ENCODE assay signal across 17 cellular contexts in genomic region chr1:92956254-92956653, GRCh38. TPM values are rescaled to one million over a fixed set of nuclear protein-coding genes. Genes with fewer than 3 reads are reported as not detected.
DNase-seq lines count a peak whose midpoint lies in the region; ATAC-seq and TF ChIP-seq lines count a peak whose summit lies in the region.
"Had no signal": no experiment of that assay in that cellular context is flagged by ENCODE, and none has a peak within 500 bp of the region (broad histone marks: within the 10 kb centered on the region; RNA-seq: fewer than 3 reads in every experiment).

No MANE protein-coding gene starts in this region.

- no peak overlapping the region for H3K4me3 ChIP-seq in CD4-positive, alpha-beta memory T cell (ENCODE audit: low read length in 2 of 2)
- no peak overlapping the region for H3K4me3 ChIP-seq in mucosa of rectum (ENCODE audit: low read length in 2 of 2)
- no peak overlapping the region for H3K4me3 ChIP-seq in body of pancreas
- H3K4me3 ChIP-seq: BLaER1 treated with 17β-estradiol and CSF1 and Interleukin-3, amounts not matched to agents 10 nM and 100 nM; prostate gland; vagina had no signal

- peaks cover 0 to 2% (median 0%) of the 10 kb centered on the region in 8 donors for H3K9me3 Mint-ChIP-seq in CD4-positive, alpha-beta memory T cell
- H3K9me3 Mint-ChIP-seq in IgD-negative memory B cell (no peaks in the 10 kb centered on the region), activated B cell treated with CpG ODN at 0.5 μM for 24 hours (no peaks in the 10 kb centered on the region)

- peaks cover 0 to 7% of the 10 kb centered on the region in 2 donors for H3K36me3 Mint-ChIP-seq in CD4-positive, alpha-beta memory T cell
- H3K36me3 Mint-ChIP-seq in IgD-negative memory B cell (peaks cover 4% of the 10 kb centered on the region), activated B cell treated with CpG ODN at 0.5 μM for 24 hours (ENCODE audit: low read depth) (peaks cover 20% of the 10 kb centered on the region)

- peaks cover 78% of the 10 kb centered on the region for H3K4me1 ChIP-seq in CD4-positive, alpha-beta memory T cell (ENCODE audit: insufficient read depth, low read length)
- H3K4me1 ChIP-seq in mucosa of rectum (ENCODE audit: control insufficient read depth in 2 of 2, insufficient read depth in 2 of 2, low read length in 2 of 2) (peaks cover 13 to 33% of the 10 kb centered on the region in 2 donors), body of pancreas (no peaks in the 10 kb centered on the region)
- H3K4me1 ChIP-seq: prostate gland had no signal

- peak overlapping the region in 6 of 8 donors; percentile 1 to 61 (median 48) for H3K4me3 Mint-ChIP-seq in CD4-positive, alpha-beta memory T cell
- H3K4me3 Mint-ChIP-seq in IgD-negative memory B cell: peak overlapping the region in 3 of 4 donors; percentile 63 to 87 (median 77)
- H3K4me3 Mint-ChIP-seq in activated B cell treated with CpG ODN at 0.5 μM for 24 hours: peak overlapping the region; percentile 15

- H3K27ac ChIP-seq in CD4-positive, alpha-beta memory T cell (ENCODE audit: low read depth, low read length): peak overlapping the region; percentile 20
- H3K27ac ChIP-seq in mucosa of rectum (ENCODE audit: low read depth in 2 of 2, low read length in 2 of 2): peak overlapping the region; percentile 34 to 46
- H3K27ac ChIP-seq in body of pancreas: no peak overlapping the region
- H3K27ac ChIP-seq: BLaER1 treated with 17β-estradiol and CSF1 and Interleukin-3, amounts not matched to agents 10 nM and 100 nM; brain microvascular endothelial cell; foreskin keratinocyte; prostate gland; vagina had no signal

- no peaks in the 10 kb centered on the region for H3K9me3 ChIP-seq in CD4-positive, alpha-beta memory T cell (ENCODE audit: control insufficient read depth in 1 of 2, low read length in 2 of 2)
- no peaks in the 10 kb centered on the region for H3K9me3 ChIP-seq in mucosa of rectum (ENCODE audit: control insufficient read depth in 2 of 2, low read length in 2 of 2)
- H3K9me3 ChIP-seq in body of pancreas: no peaks in the 10 kb centered on the region
- H3K9me3 ChIP-seq: BLaER1 treated with 17β-estradiol and CSF1 and Interleukin-3, amounts not matched to agents 10 nM and 100 nM; prostate gland; vagina had no signal

- H3K27me3 ChIP-seq in CD4-positive, alpha-beta memory T cell (ENCODE audit: insufficient read depth, low read length): no peaks in the 10 kb centered on the region
- H3K27me3 ChIP-seq in mucosa of rectum (ENCODE audit: control insufficient read depth in 2 of 2, insufficient read depth in 2 of 2, low read length in 2 of 2): no peaks in the 10 kb centered on the region
- no peaks in the 10 kb centered on the region for H3K27me3 ChIP-seq in body of pancreas
- H3K27me3 ChIP-seq: BLaER1 treated with 17β-estradiol and CSF1 and Interleukin-3, amounts not matched to agents 10 nM and 100 nM; brain microvascular endothelial cell; foreskin keratinocyte; vagina had no signal

- TF ChIP-seq CTCF in activated B cell treated with CpG ODN at 0.5 μM for 24 hours (IDR thresholded peaks at IDR 0.05) (no peak), body of pancreas (IDR thresholded peaks at IDR 0.05) (no peak)

- H3K27me3 Mint-ChIP-seq in CD4-positive, alpha-beta memory T cell: no peaks in the 10 kb centered on the region
- no peaks in the 10 kb centered on the region for H3K27me3 Mint-ChIP-seq in IgD-negative memory B cell
- H3K27me3 Mint-ChIP-seq in activated B cell treated with CpG ODN at 0.5 μM for 24 hours: no peaks in the 10 kb centered on the region

- no peak for DNase-seq in CD4-positive, alpha-beta memory T cell
- no peak for DNase-seq in activated B cell treated with CpG ODN at 0.5 μM for 24 hours
- DNase-seq in body of pancreas: no peak
- DNase-seq: activated effector memory CD4-positive, alpha-beta T cell treated with anti-CD3 and anti-CD28 coated beads, Interleukin-2, amount 50 U/mL, for 16 hours; brain microvascular endothelial cell; foreskin keratinocyte; midbrain; PC-3; SW 1271 had no signal

- CTCF ChIA-PET in CD4-positive, alpha-beta memory T cell (lab: Charles Lee; ENCODE audit: partially characterized antibody): interaction anchor here (1.0 to 12.3 kb wide), 10 partner anchors 8 to 124 kb away, joined by 3 to 263 read pairs (median 5); partner anchors contain the start of gene RPL5
- CTCF ChIA-PET in activated B cell treated with CpG ODN at 0.5 μM for 24 hours (lab: Charles Lee): interaction anchor here (0.9 to 8.7 kb wide), 2 partner anchors 8 to 37 kb away, joined by 3 to 199 read pairs; no protein-coding TSS in a partner anchor

- H3K9ac ChIP-seq in mucosa of rectum (ENCODE audit: low read depth in 1 of 2, low read length in 2 of 2): no peak overlapping the region
- H3K9ac ChIP-seq: BLaER1 treated with 17β-estradiol and CSF1 and Interleukin-3, amounts not matched to agents 10 nM and 100 nM had no signal

- POLR2A ChIA-PET in CD4-positive, alpha-beta memory T cell (lab: Charles Lee; ENCODE audit: partially characterized antibody): interaction anchor here (1.5 to 6.7 kb wide), 3 partner anchors 9 to 124 kb away, joined by 3 to 47 read pairs (median 5); partner anchors contain the start of gene RPL5
- POLR2A ChIA-PET in activated B cell treated with CpG ODN at 0.5 μM for 24 hours (lab: Charles Lee): interaction anchor here (0.5 to 1.7 kb wide), 3 partner anchors 19 to 29 kb away, joined by 3 to 4 read pairs (median 3); no protein-coding TSS in a partner anchor

- no peaks in the 10 kb centered on the region for H3K36me3 ChIP-seq in CD4-positive, alpha-beta memory T cell (ENCODE audit: insufficient read depth, low read length)
- H3K36me3 ChIP-seq in mucosa of rectum (ENCODE audit: control insufficient read depth in 2 of 2, insufficient read depth in 2 of 2, low read length in 2 of 2): no peaks in the 10 kb centered on the region
- H3K36me3 ChIP-seq in body of pancreas (replicated peaks in 1 of 2; ENCODE audit: insufficient read depth in 1 of 2, low read depth in 2 of 2): no peaks in the 10 kb centered on the region
- H3K36me3 ChIP-seq: BLaER1 treated with 17β-estradiol and CSF1 and Interleukin-3, amounts not matched to agents 10 nM and 100 nM; brain microvascular endothelial cell; prostate gland; vagina had no signal

- peaks cover 50 to 73% (median 55%) of the 10 kb centered on the region in 4 donors for H3K4me1 Mint-ChIP-seq in CD4-positive, alpha-beta memory T cell
- H3K4me1 Mint-ChIP-seq in IgD-negative memory B cell (peaks cover 52 to 66% (median 61%) of the 10 kb centered on the region in 3 donors), activated B cell treated with CpG ODN at 0.5 μM for 24 hours (peaks cover 57% of the 10 kb centered on the region)

- TF ChIP-seq POLR2A in body of pancreas (IDR thresholded peaks at IDR 0.05): no peak

- no peak for ATAC-seq in activated B cell treated with CpG ODN at 0.5 μM for 24 hours (ENCODE audit: low read depth)
- ATAC-seq in GM21360 (IDR thresholded peaks at IDR 0.05; ENCODE audit: unreplicated experiment): no peak
- no peak for ATAC-seq in HG03571 (IDR thresholded peaks at IDR 0.05; ENCODE audit: unreplicated experiment)
- ATAC-seq in body of pancreas: no peak
- ATAC-seq in HG02884 (IDR thresholded peaks at IDR 0.05; ENCODE audit: unreplicated experiment): no peak
- ATAC-seq: foreskin keratinocyte, PC-3 had no signal

- intact Hi-C loops in CD4-positive, alpha-beta memory T cell (cut with micrococcal nuclease): no loop called here
- intact Hi-C loops in activated B cell treated with CpG ODN at 0.5 μM for 24 hours (cut with micrococcal nuclease): loop anchor here (1.0 kb wide), 1 partner anchor 9 kb away; no protein-coding TSS in a partner anchor
- intact Hi-C loops in body of pancreas (cut with DNase I): no loop called here

- peak overlapping the region; percentile 5 to 74 (median 51) for H3K27ac Mint-ChIP-seq in CD4-positive, alpha-beta memory T cell
- H3K27ac Mint-ChIP-seq in IgD-negative memory B cell (peak overlapping the region; percentile 68 to 79 (median 76)), activated B cell treated with CpG ODN at 0.5 μM for 24 hours (peak overlapping the region; percentile 71)

RNA-seq across cellular contexts. Expression of gene DIPK1A, which starts 5.0 kb away (rescaled TPM):
- 10 to 100 TPM; 14.5 to 15.8 TPM for total RNA-seq in CD4-positive, alpha-beta memory T cell
- polyA plus RNA-seq in CD4-positive, alpha-beta memory T cell: 10 to 100 TPM; 24.0 to 29.1 TPM
- polyA plus RNA-seq in IgD-negative memory B cell: 29.2 TPM
- total RNA-seq in activated B cell treated with CpG ODN at 0.5 μM for 24 hours (16.0 and 16.7 TPM in 2 replicates), body of pancreas (1 to 10 TPM; 3.9 to 8.2 TPM)

Comparison
In these comparisons a context has a peak if more than half of its experiments do, and no peak if none do; other contexts are left out.
1. H3K27ac ChIP-seq: peak in CD4-positive, alpha-beta memory T cell (single experiment) and mucosa of rectum (2 of 2); none in body of pancreas (0 of 4).
2. H3K4me3 Mint-ChIP-seq: peak in every context shown above with its lines; median percentile 77 in IgD-negative memory B cell; 48 in CD4-positive, alpha-beta memory T cell; 15 in activated B cell treated with CpG ODN at 0.5 μM for 24 hours.
3. Peak in every context shown above with its lines, with median percentiles within 50 percentile points of each other: H3K27ac Mint-ChIP-seq.